ENCODE assay signal across 15 cellular contexts in the genomic region with DNA sequence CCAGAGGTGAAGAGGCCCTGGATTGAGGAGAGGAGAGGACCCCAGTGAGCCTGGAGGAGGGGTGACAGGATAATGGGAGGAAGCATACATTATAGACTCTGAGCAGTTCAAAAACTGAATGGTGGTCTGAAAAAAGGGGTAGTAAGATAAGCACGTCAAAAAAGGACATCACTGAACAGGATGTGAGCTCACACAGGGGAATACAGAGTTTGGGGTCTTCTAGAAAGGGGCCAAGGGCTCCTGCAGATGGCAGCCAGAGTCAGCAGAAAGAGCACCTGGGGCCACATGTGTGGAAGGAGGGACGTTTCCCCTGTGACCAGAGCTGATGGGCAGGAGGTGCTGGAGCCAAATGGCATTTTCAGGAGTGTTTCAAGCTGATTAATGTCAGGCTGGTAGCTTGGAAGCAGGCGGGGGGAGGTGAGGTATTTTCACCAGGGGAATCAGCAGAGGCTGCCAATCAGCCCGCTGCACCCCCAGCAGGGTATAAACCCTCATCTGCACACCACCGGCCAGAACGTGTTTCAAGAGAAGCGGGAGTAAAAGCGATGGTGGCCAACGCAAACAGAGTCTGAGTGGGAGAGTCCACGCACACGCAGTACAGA.
DNase-seq lines count a peak whose midpoint lies in the region; ATAC-seq and TF ChIP-seq lines count a peak whose summit lies in the region.
"Had no signal": no experiment of that assay in that cellular context is flagged by ENCODE, and none has a peak within 500 bp of the region (broad histone marks: within the 10 kb centered on the region; RNA-seq: fewer than 3 reads in every experiment).

No MANE protein-coding gene starts in this region.

- peaks cover 77% of the 10 kb centered on the region for H3K4me1 Mint-ChIP-seq in CD14-positive monocyte
- H3K4me1 Mint-ChIP-seq in activated B cell treated with CpG ODN at 0.5 μM for 24 hours = peaks cover 72% of the 10 kb centered on the region
- H3K4me1 Mint-ChIP-seq in naive B cell = peaks cover 41 to 80% (median 66%) of the 10 kb centered on the region in 3 donors
- H3K4me1 Mint-ChIP-seq: stimulated activated effector memory CD8-positive, alpha-beta T cell treated with anti-CD3 and anti-CD28 coated beads, Interleukin-12 subunit alpha, Interleukin-12 subunit beta, amount 100 ng/mL, for 72 hours had no signal

- H4K20me1 ChIP-seq in Karpas-422 (ENCODE audit: insufficient read depth, low read depth, low read length) = no peaks in the 10 kb centered on the region

- H3K9me3 Mint-ChIP-seq in CD14-positive monocyte = peaks cover 0 to 3% (median 1%) of the 10 kb centered on the region in 7 donors
- H3K9me3 Mint-ChIP-seq in activated B cell treated with CpG ODN at 0.5 μM for 24 hours = no peaks in the 10 kb centered on the region
- no peaks in the 10 kb centered on the region for H3K9me3 Mint-ChIP-seq in naive B cell
- H3K9me3 Mint-ChIP-seq: stimulated activated effector memory CD8-positive, alpha-beta T cell treated with anti-CD3 and anti-CD28 coated beads, Interleukin-12 subunit alpha, Interleukin-12 subunit beta, amount 100 ng/mL, for 72 hours had no signal

- DNase-seq in CD14-positive monocyte (ENCODE audit: low spot score) (no peak), Karpas-422 (peak; percentile 69), activated B cell treated with CpG ODN at 0.5 μM for 24 hours (no peak), naive B cell (no peak), left lung (no peak), hepatic stellate cell (ENCODE audit: low spot score) (no peak), SHP77 (lab: John Stamatoyannopoulos, UW) (no peak)
- DNase-seq in activated naive CD4-positive, alpha-beta T cell treated with anti-CD3 and anti-CD28 coated beads, Interleukin-2, amount 50 U/mL, for 16 hours = no peak
- DNase-seq: BE2C; colonic mucosa; esophagus squamous epithelium; NCI-H1436 treated with DMSO at 0.1 percent for 48 hours; NCI-H748 treated with DMSO at 0.1 percent for 48 hours; stimulated activated CD4-positive, alpha-beta T cell treated with anti-CD3 and anti-CD28 coated beads, Interleukin-4, amount 100 ng/mL, for 1 hour had no signal

- TF ChIP-seq CTCF in CD14-positive monocyte (IDR thresholded peaks at IDR 0.05) (no peak), activated B cell treated with CpG ODN at 0.5 μM for 24 hours (IDR thresholded peaks at IDR 0.05) (no peak), left lung (IDR thresholded peaks at IDR 0.05) (no peak)

- peak overlapping the region; percentile 67 for H3K4me2 ChIP-seq in Karpas-422 (ENCODE audit: low read depth, low read length, poor library complexity, severe bottlenecking)

- peak overlapping the region; percentile 97 for H3K27ac ChIP-seq in Karpas-422 (ENCODE audit: low read length)
- H3K27ac ChIP-seq in left lung = peak overlapping the region in 1 of 2 donors; percentile 71

- intact Hi-C loops in CD14-positive monocyte (cut with micrococcal nuclease) = loop anchor here in 1 of 2 donors (5.0 kb wide), 1 partner anchor 76 kb away; no protein-coding TSS in a partner anchor
- intact Hi-C loops in activated B cell treated with CpG ODN at 0.5 μM for 24 hours (cut with micrococcal nuclease) = loop anchor here (2.0 to 5.0 kb wide), 2 partner anchors 51 to 441 kb away; no protein-coding TSS in a partner anchor
- intact Hi-C loops in left lung (cut with DNase I) = no loop called here

- peaks cover 0 to 5% (median 0%) of the 10 kb centered on the region in 3 donors for H3K27me3 Mint-ChIP-seq in CD14-positive monocyte (ENCODE audit: low read depth in 3 of 3)
- H3K27me3 Mint-ChIP-seq in activated B cell treated with CpG ODN at 0.5 μM for 24 hours = no peaks in the 10 kb centered on the region
- peaks cover 0 to 7% (median 0%) of the 10 kb centered on the region in 3 donors for H3K27me3 Mint-ChIP-seq in naive B cell

- no peaks in the 10 kb centered on the region for H3K36me3 ChIP-seq in Karpas-422 (ENCODE audit: insufficient read depth, low read length)
- no peaks in the 10 kb centered on the region for H3K36me3 ChIP-seq in left lung
- H3K36me3 ChIP-seq: BE2C, colonic mucosa, esophagus squamous epithelium had no signal

- H3K9me2 ChIP-seq in Karpas-422 (replicated peaks; ENCODE audit: insufficient read depth, low read length) = no peaks in the 10 kb centered on the region

- H3K79me2 ChIP-seq in Karpas-422 (ENCODE audit: low read length) = peaks cover 77% of the 10 kb centered on the region

- peak overlapping the region; percentile 72 for H3K9ac ChIP-seq in Karpas-422 (ENCODE audit: low read length)

- H3K36me3 Mint-ChIP-seq in CD14-positive monocyte (peaks cover 26 to 45% of the 10 kb centered on the region in 2 donors), activated B cell treated with CpG ODN at 0.5 μM for 24 hours (ENCODE audit: low read depth) (peaks cover 4% of the 10 kb centered on the region), naive B cell (no peaks in the 10 kb centered on the region)
- H3K36me3 Mint-ChIP-seq: stimulated activated effector memory CD8-positive, alpha-beta T cell treated with anti-CD3 and anti-CD28 coated beads, Interleukin-12 subunit alpha, Interleukin-12 subunit beta, amount 100 ng/mL, for 72 hours had no signal

- H3K4me3 Mint-ChIP-seq in CD14-positive monocyte (no peak overlapping the region), activated B cell treated with CpG ODN at 0.5 μM for 24 hours (peak overlapping the region; percentile 60), naive B cell (peak overlapping the region in 6 of 8 donors; percentile 33 to 86 (median 72))
- H3K4me3 Mint-ChIP-seq: stimulated activated effector memory CD8-positive, alpha-beta T cell treated with anti-CD3 and anti-CD28 coated beads, Interleukin-12 subunit alpha, Interleukin-12 subunit beta, amount 100 ng/mL, for 72 hours had no signal

- no peaks in the 10 kb centered on the region for H3K27me3 ChIP-seq in Karpas-422 (ENCODE audit: low read length)
- no peaks in the 10 kb centered on the region for H3K27me3 ChIP-seq in left lung
- H3K27me3 ChIP-seq: BE2C, colonic mucosa, esophagus squamous epithelium had no signal

- ATAC-seq in activated B cell treated with CpG ODN at 0.5 μM for 24 hours (ENCODE audit: low read depth) (peak; percentile 13), naive B cell (ENCODE audit: low read depth in 2 of 2) (peak; percentile 22 to 38), left lung (no peak)

- CTCF ChIA-PET in activated B cell treated with CpG ODN at 0.5 μM for 24 hours (lab: Charles Lee) = interaction anchor here (1.0 to 2.8 kb wide), 4 partner anchors 8 to 323 kb away, joined by 3 to 11 read pairs (median 3); no protein-coding TSS in a partner anchor

- H3K9me3 ChIP-seq in Karpas-422 (ENCODE audit: low read length) (no peaks in the 10 kb centered on the region), left lung (no peaks in the 10 kb centered on the region)
- H3K9me3 ChIP-seq: BE2C, colonic mucosa, esophagus squamous epithelium had no signal

- POLR2A ChIA-PET in activated B cell treated with CpG ODN at 0.5 μM for 24 hours (lab: Charles Lee) = interaction anchor here (0.6 to 4.0 kb wide), 3 partner anchors 15 to 107 kb away, joined by 3 to 32 read pairs (median 7); no protein-coding TSS in a partner anchor

- H3K4me1 ChIP-seq in Karpas-422 (ENCODE audit: low read length) = peaks cover 73% of the 10 kb centered on the region
- H3K4me1 ChIP-seq in left lung = peaks cover 15 to 76% of the 10 kb centered on the region in 2 donors
- H3K4me1 ChIP-seq: BE2C had no signal

- H3K27ac Mint-ChIP-seq in CD14-positive monocyte (peak overlapping the region; percentile 64 to 90 (median 86)), activated B cell treated with CpG ODN at 0.5 μM for 24 hours (peak overlapping the region; percentile 83), naive B cell (peak overlapping the region in 5 of 6 donors; percentile 70 to 96 (median 86))
- H3K27ac Mint-ChIP-seq: stimulated activated effector memory CD8-positive, alpha-beta T cell treated with anti-CD3 and anti-CD28 coated beads, Interleukin-12 subunit alpha, Interleukin-12 subunit beta, amount 100 ng/mL, for 72 hours had no signal

- no peak overlapping the region for H2AFZ ChIP-seq in Karpas-422 (ENCODE audit: low read length)

- H3K4me3 ChIP-seq in Karpas-422 (ENCODE audit: low read length) = peak overlapping the region; percentile 56
- no peak overlapping the region for H3K4me3 ChIP-seq in left lung
- H3K4me3 ChIP-seq: colonic mucosa, esophagus squamous epithelium had no signal

Comparison
In these comparisons a context has a peak if more than half of its experiments do, and no peak if none do; other contexts are left out.
1. H3K4me3 Mint-ChIP-seq: peak in activated B cell treated with CpG ODN at 0.5 μM for 24 hours (single experiment) and naive B cell (6 of 8); none in CD14-positive monocyte (0 of 2).
2. Peak in every context shown above with its lines, with median percentiles within 50 percentile points of each other: H3K27ac Mint-ChIP-seq.